In genomic region chr5:178116406-178116885, GRCh38 we compare ENCODE assay signal across 8 cellular contexts. TPM values are rescaled to one million over a fixed set of nuclear protein-coding genes. Genes with fewer than 3 reads are reported as not detected.
DNase-seq lines count a peak whose midpoint lies in the region; ATAC-seq and TF ChIP-seq lines count a peak whose summit lies in the region.

No MANE protein-coding gene starts in this region.

- peak; percentile 64 for DNase-seq in activated T-cell treated with anti-CD3 and anti-CD28 coated beads for 4 hours
- DNase-seq in mesothelial cell of epicardium (ENCODE audit: low spot score in 2 of 2, unreplicated experiment in 2 of 2) = no peak
- no peak for DNase-seq in amygdala (lab: John Stamatoyannopoulos, UW)
- no peak for DNase-seq in cerebellar nuclear complex (lab: John Stamatoyannopoulos, UW)
- no peak for DNase-seq in colonic mucosa

- TF ChIP-seq CTCF in mesothelial cell of epicardium (IDR thresholded peaks at IDR 0.05; ENCODE audit: unreplicated experiment) (no peak), colonic mucosa (IDR thresholded peaks at IDR 0.05) (no peak)

- H3K9ac ChIP-seq in HUES48 (ENCODE audit: low read depth, low read length) (peak overlapping the region; percentile 48), colonic mucosa (ENCODE audit: low read depth in 2 of 2, low read length in 2 of 2) (no peak overlapping the region)

- no peak overlapping the region for H3K4me3 Mint-ChIP-seq in mesothelial cell of epicardium

- H3K4me1 ChIP-seq in HUES48 (ENCODE audit: control insufficient read depth, insufficient read depth, low read length) (peaks cover 26% of the 10 kb centered on the region), colonic mucosa (peaks cover 6% of the 10 kb centered on the region)

- H3K27ac Mint-ChIP-seq in mesothelial cell of epicardium = peak overlapping the region; percentile 50

- H3K4me1 Mint-ChIP-seq in mesothelial cell of epicardium = peaks cover 33% of the 10 kb centered on the region

- H3K36me3 Mint-ChIP-seq in mesothelial cell of epicardium = no peaks in the 10 kb centered on the region

- ATAC-seq in GM18909 (IDR thresholded peaks at IDR 0.05; ENCODE audit: poor library complexity, unreplicated experiment) = peak; percentile 40
- ATAC-seq in GM19328 (IDR thresholded peaks at IDR 0.05; ENCODE audit: unreplicated experiment) = no peak

- intact Hi-C loops in colonic mucosa (cut with DNase I) = no loop called here

- H3K27ac ChIP-seq in HUES48 (ENCODE audit: low read depth, low read length) (peak overlapping the region; percentile 92), colonic mucosa (no peak overlapping the region)

- H3K27me3 Mint-ChIP-seq in mesothelial cell of epicardium (ENCODE audit: low read depth) = peaks cover 22% of the 10 kb centered on the region

- H3K4me3 ChIP-seq in HUES48 (ENCODE audit: low read depth, low read length) (peak overlapping the region; percentile 97; the same call in 1 of the 2 replicates), colonic mucosa (no peak overlapping the region)

- no peaks in the 10 kb centered on the region for H3K9me3 Mint-ChIP-seq in mesothelial cell of epicardium

- no peaks in the 10 kb centered on the region for H3K9me3 ChIP-seq in HUES48 (ENCODE audit: control insufficient read depth, insufficient read depth, low read length)
- H3K9me3 ChIP-seq in colonic mucosa = no peaks in the 10 kb centered on the region

- peaks cover 20% of the 10 kb centered on the region for H3K36me3 ChIP-seq in HUES48 (ENCODE audit: control insufficient read depth, insufficient read depth, low read length)
- H3K36me3 ChIP-seq in colonic mucosa = no peaks in the 10 kb centered on the region

- H3K27me3 ChIP-seq in HUES48 (ENCODE audit: control insufficient read depth, insufficient read depth, low read length) (no peaks in the 10 kb centered on the region), colonic mucosa (peaks cover 18% of the 10 kb centered on the region)

RNA-seq across cellular contexts. Expression of gene N4BP3, which starts 3.1 kb away (rescaled TPM):
- total RNA-seq in mesothelial cell of epicardium (1.8 to 2.3 TPM (median 2.1 TPM) in 3 replicates), colonic mucosa (1 to 10 TPM; 2.2 to 3.3 TPM)

RNA-seq across cellular contexts. Expression of gene RMND5B, which starts 14.4 kb away (rescaled TPM):
- total RNA-seq in mesothelial cell of epicardium (32.6 to 34.5 TPM (median 34.0 TPM) in 3 replicates), colonic mucosa (10 to 100 TPM; 31.9 to 50.1 TPM)

RNA-seq across cellular contexts. Expression of gene NHP2, which starts 37.2 kb away (rescaled TPM):
- total RNA-seq in mesothelial cell of epicardium = 112 to 120 TPM (median 116 TPM) in 3 replicates
- total RNA-seq in colonic mucosa = 100 to 1,000 TPM in 1 of 2 donors, 10 to 100 TPM in 1; 64.8 to 182 TPM
